10 cellular contexts compared by ENCODE assay signal in the genomic region with DNA sequence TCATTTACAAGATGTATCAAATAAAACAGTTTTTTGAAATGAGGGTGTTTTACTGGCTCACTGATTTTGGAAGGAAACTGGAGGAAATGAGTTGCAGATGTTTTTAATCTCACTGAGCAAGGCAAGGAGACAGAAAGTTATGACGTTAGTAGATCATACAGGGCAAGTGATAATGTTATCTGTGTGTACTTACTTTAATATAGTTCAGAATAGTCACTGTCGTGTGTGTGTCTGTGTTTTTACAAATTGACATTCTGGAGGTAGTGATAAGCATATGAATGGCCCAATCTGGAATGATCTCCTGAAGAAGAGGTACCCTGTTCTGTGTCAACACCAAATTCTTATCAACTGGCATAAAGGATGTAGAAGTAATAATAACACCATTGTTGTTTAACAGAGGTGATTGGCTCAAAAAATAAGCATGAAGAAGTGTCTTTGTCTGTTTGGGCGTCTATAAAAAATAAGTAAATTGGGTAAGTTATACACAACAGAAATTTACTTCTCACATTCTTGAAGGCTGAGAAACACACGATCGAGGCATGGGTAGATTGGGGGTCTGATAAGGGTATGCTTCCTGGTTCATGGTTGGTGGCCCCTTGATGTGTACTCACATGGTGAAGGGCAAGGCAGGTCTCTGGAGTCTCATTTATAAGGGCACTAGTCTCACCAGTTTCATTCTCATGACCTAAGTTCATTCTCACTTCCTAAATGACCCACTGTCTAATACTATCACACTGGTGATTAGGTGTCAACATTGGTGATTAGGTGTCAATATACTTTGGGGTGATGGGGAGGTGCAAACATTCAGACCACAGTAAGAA. TPM values are rescaled to one million over a fixed set of nuclear protein-coding genes. Genes with fewer than 3 reads are reported as not detected.
DNase-seq lines count a peak whose midpoint lies in the region; ATAC-seq and FAIRE-seq lines count a peak whose summit lies in the region.
"Had no signal": no experiment of that assay in that cellular context is flagged by ENCODE, and none has a peak within 500 bp of the region (broad histone marks: within the 10 kb centered on the region; RNA-seq: fewer than 3 reads in every experiment).

No MANE protein-coding gene starts in this region.

- H3K9me3 Mint-ChIP-seq in activated naive CD4-positive, alpha-beta T cell treated with anti-CD3 and anti-CD28 coated beads, Interleukin-2, amount 10 ng/mL, durations not matched to agents 7 days and 5 days, result peaks cover 23% of the 10 kb centered on the region
- H3K9me3 Mint-ChIP-seq in activated naive CD8-positive, alpha-beta T cell treated with anti-CD3 and anti-CD28 coated beads for 36 hours, result peaks cover 19% of the 10 kb centered on the region

- peaks cover 59% of the 10 kb centered on the region for H3K36me3 Mint-ChIP-seq in activated naive CD4-positive, alpha-beta T cell treated with anti-CD3 and anti-CD28 coated beads, Interleukin-2, amount 10 ng/mL, durations not matched to agents 7 days and 5 days
- H3K36me3 Mint-ChIP-seq in activated naive CD8-positive, alpha-beta T cell treated with anti-CD3 and anti-CD28 coated beads for 36 hours, result peaks cover 56% of the 10 kb centered on the region

- H3K4me3 Mint-ChIP-seq in activated naive CD4-positive, alpha-beta T cell treated with anti-CD3 and anti-CD28 coated beads, Interleukin-2, amount 10 ng/mL, durations not matched to agents 7 days and 5 days, result peak overlapping the region; percentile 35
- peak overlapping the region; percentile 63 for H3K4me3 Mint-ChIP-seq in activated naive CD8-positive, alpha-beta T cell treated with anti-CD3 and anti-CD28 coated beads for 36 hours

- H3K4me1 Mint-ChIP-seq in activated naive CD4-positive, alpha-beta T cell treated with anti-CD3 and anti-CD28 coated beads, Interleukin-2, amount 10 ng/mL, durations not matched to agents 7 days and 5 days, result peaks cover 51% of the 10 kb centered on the region
- H3K4me1 Mint-ChIP-seq in activated naive CD8-positive, alpha-beta T cell treated with anti-CD3 and anti-CD28 coated beads for 36 hours, result peaks cover 56% of the 10 kb centered on the region

- ATAC-seq in HG03045 (IDR thresholded peaks at IDR 0.05; ENCODE audit: unreplicated experiment), result peak; percentile 62
- ATAC-seq: body of pancreas had no signal

- DNase-seq in activated naive CD4-positive, alpha-beta T cell treated with anti-CD3 and anti-CD28 coated beads, Interleukin-2, amount 10 ng/mL, durations not matched to agents 7 days and 5 days, result no peak
- no peak for DNase-seq in activated naive CD4-positive, alpha-beta T cell treated with anti-CD3 and anti-CD28 coated beads, Interleukin-2, amount 50 U/mL, for 16 hours
- DNase-seq in activated naive CD8-positive, alpha-beta T cell treated with anti-CD3 and anti-CD28 coated beads for 36 hours, result no peak
- DNase-seq in urothelium cell line (ENCODE audit: low spot score), result no peak
- no peak for DNase-seq in activated gamma-delta T cell (lab: John Stamatoyannopoulos, UW)
- DNase-seq in activated CD4-positive, alpha-beta T cell treated with anti-CD3 and anti-CD28 coated beads for 48 hours, result no peak
- DNase-seq in NOMO-1 treated with dmso at 0.1 percent for 144 hours (lab: John Stamatoyannopoulos, UW; ENCODE audit: unreplicated experiment), result no peak
- DNase-seq: body of pancreas, NCI-H2227 treated with DMSO at 0.1 percent for 48 hours had no signal

- H3K27me3 Mint-ChIP-seq in activated naive CD4-positive, alpha-beta T cell treated with anti-CD3 and anti-CD28 coated beads, Interleukin-2, amount 10 ng/mL, durations not matched to agents 7 days and 5 days, result no peaks in the 10 kb centered on the region
- H3K27me3 Mint-ChIP-seq in activated naive CD8-positive, alpha-beta T cell treated with anti-CD3 and anti-CD28 coated beads for 36 hours, result no peaks in the 10 kb centered on the region

- H3K27ac Mint-ChIP-seq in activated naive CD4-positive, alpha-beta T cell treated with anti-CD3 and anti-CD28 coated beads, Interleukin-2, amount 10 ng/mL, durations not matched to agents 7 days and 5 days, result peak overlapping the region; percentile 95
- peak overlapping the region; percentile 99 for H3K27ac Mint-ChIP-seq in activated naive CD8-positive, alpha-beta T cell treated with anti-CD3 and anti-CD28 coated beads for 36 hours

- FAIRE-seq in urothelium cell line (lab: Jason Lieb, UNC), result peak; percentile 42

- CTCF ChIA-PET in activated naive CD4-positive, alpha-beta T cell treated with anti-CD3 and anti-CD28 coated beads, Interleukin-2, amount 10 ng/mL, durations not matched to agents 7 days and 5 days (lab: Charles Lee), result no interaction called here

RNA-seq across cellular contexts. Expression of a gene that starts 2.1 kb away (rescaled TPM):
- 10 to 100 TPM; 76.4 to 78.5 TPM for total RNA-seq in activated naive CD8-positive, alpha-beta T cell treated with anti-CD3 and anti-CD28 coated beads for 36 hours

RNA-seq across cellular contexts. Expression of a gene that starts 25.1 kb away (rescaled TPM):
- total RNA-seq in activated naive CD8-positive, alpha-beta T cell treated with anti-CD3 and anti-CD28 coated beads for 36 hours, result under 1 TPM; 0.10 to 0.36 TPM
- total RNA-seq: body of pancreas had no signal
